18 cellular contexts compared by ENCODE assay signal in genomic region chr2:64679673-64680425, GRCh38. TPM values are rescaled to one million over a fixed set of nuclear protein-coding genes. Genes with fewer than 3 reads are reported as not detected.
DNase-seq lines count a peak whose midpoint lies in the region; ATAC-seq lines count a peak whose summit lies in the region.
"Had no signal": no experiment of that assay in that cellular context is flagged by ENCODE, and none has a peak within 500 bp of the region (broad histone marks: within the 10 kb centered on the region; RNA-seq: fewer than 3 reads in every experiment).

No MANE protein-coding gene starts in this region.

- H3K4me3 ChIP-seq in Karpas-422 (ENCODE audit: low read length): no peak overlapping the region
- H3K4me3 ChIP-seq: GM23338, PC-9, spleen, stomach had no signal

- intact Hi-C loops in activated CD4-positive, alpha-beta memory T cell treated with anti-CD3 and anti-CD28 coated beads for 36 hours (cut with micrococcal nuclease): no loop called here

- H3K4me1 ChIP-seq in Karpas-422 (ENCODE audit: low read length): peaks cover 73% of the 10 kb centered on the region

- no peak for ATAC-seq in activated naive CD8-positive, alpha-beta T cell treated with anti-CD3 and anti-CD28 coated beads, Interleukin-2, amount 10 ng/mL, durations not matched to agents 7 days and 5 days (ENCODE audit: low read depth)
- ATAC-seq in HG02938 (IDR thresholded peaks at IDR 0.05; ENCODE audit: unreplicated experiment): no peak
- ATAC-seq: activated T-cell treated with anti-CD3 and anti-CD28 coated beads, Interleukin-2, amount 50 U/mL, for 72 hours; GM23338 had no signal

- H3K9me3 Mint-ChIP-seq in activated naive CD8-positive, alpha-beta T cell treated with anti-CD3 and anti-CD28 coated beads, Interleukin-2, amount 10 ng/mL, durations not matched to agents 7 days and 5 days: peaks cover 1% of the 10 kb centered on the region
- H3K9me3 Mint-ChIP-seq in activated CD4-positive, alpha-beta memory T cell treated with anti-CD3 and anti-CD28 coated beads for 36 hours: no peaks in the 10 kb centered on the region
- H3K9me3 Mint-ChIP-seq: activated T-cell treated with anti-CD3 and anti-CD28 coated beads, Interleukin-2, amount 50 U/mL, for 72 hours; GM23338 had no signal

- H3K36me3 Mint-ChIP-seq in activated naive CD8-positive, alpha-beta T cell treated with anti-CD3 and anti-CD28 coated beads, Interleukin-2, amount 10 ng/mL, durations not matched to agents 7 days and 5 days: peaks cover 10% of the 10 kb centered on the region
- H3K36me3 Mint-ChIP-seq in activated CD4-positive, alpha-beta memory T cell treated with anti-CD3 and anti-CD28 coated beads for 36 hours: no peaks in the 10 kb centered on the region

- no peaks in the 10 kb centered on the region for H3K9me3 ChIP-seq in Karpas-422 (ENCODE audit: low read length)
- H3K9me3 ChIP-seq: spleen, stomach had no signal

- POLR2A ChIA-PET in activated naive CD8-positive, alpha-beta T cell treated with anti-CD3 and anti-CD28 coated beads, Interleukin-2, amount 10 ng/mL, durations not matched to agents 7 days and 5 days (lab: Charles Lee): interaction anchor here (0.7 to 1.9 kb wide), 4 partner anchors 24 to 89 kb away, joined by 3 to 7 read pairs (median 3); partner anchors contain the start of gene SERTAD2
- POLR2A ChIA-PET in activated CD4-positive, alpha-beta memory T cell treated with anti-CD3 and anti-CD28 coated beads for 36 hours (lab: Charles Lee): no interaction called here

- no peak overlapping the region for H2AFZ ChIP-seq in Karpas-422 (ENCODE audit: low read length)
- H2AFZ ChIP-seq: GM23338, PC-9 had no signal

- peak overlapping the region; percentile 67 for H3K27ac Mint-ChIP-seq in activated naive CD8-positive, alpha-beta T cell treated with anti-CD3 and anti-CD28 coated beads, Interleukin-2, amount 10 ng/mL, durations not matched to agents 7 days and 5 days
- no peak overlapping the region for H3K27ac Mint-ChIP-seq in activated CD4-positive, alpha-beta memory T cell treated with anti-CD3 and anti-CD28 coated beads for 36 hours
- H3K27ac Mint-ChIP-seq: activated T-cell treated with anti-CD3 and anti-CD28 coated beads, Interleukin-2, amount 50 U/mL, for 72 hours; GM23338 had no signal

- H3K4me1 Mint-ChIP-seq in activated naive CD8-positive, alpha-beta T cell treated with anti-CD3 and anti-CD28 coated beads, Interleukin-2, amount 10 ng/mL, durations not matched to agents 7 days and 5 days: peaks cover 31% of the 10 kb centered on the region
- H3K4me1 Mint-ChIP-seq in activated CD4-positive, alpha-beta memory T cell treated with anti-CD3 and anti-CD28 coated beads for 36 hours (ENCODE audit: low read depth): peaks cover 27% of the 10 kb centered on the region

- CTCF ChIA-PET in activated CD4-positive, alpha-beta memory T cell treated with anti-CD3 and anti-CD28 coated beads for 36 hours (lab: Charles Lee): interaction anchor here (1.0 kb wide), 1 partner anchor 33 kb away, joined by 3 read pairs; no protein-coding TSS in a partner anchor

- H3K79me2 ChIP-seq in Karpas-422 (ENCODE audit: low read length): peaks cover 81% of the 10 kb centered on the region

- H3K4me2 ChIP-seq in Karpas-422 (ENCODE audit: low read depth, low read length, poor library complexity, severe bottlenecking): peak overlapping the region; percentile 12
- H3K4me2 ChIP-seq: GM23338, PC-9 had no signal

- DNase-seq in Karpas-422 (no peak), NCI-H446 (lab: John Stamatoyannopoulos, UW) (peak; percentile 2 to 16), pons (ENCODE audit: low spot score) (peak; percentile 11), NCI-H2029 treated with DMSO at 0.1 percent for 48 hours (lab: John Stamatoyannopoulos, UW) (no peak)
- DNase-seq in activated naive CD8-positive, alpha-beta T cell treated with anti-CD3 and anti-CD28 coated beads, Interleukin-2, amount 10 ng/mL, durations not matched to agents 7 days and 5 days: no peak
- DNase-seq in activated CD4-positive, alpha-beta memory T cell treated with anti-CD3 and anti-CD28 coated beads for 36 hours: no peak
- DNase-seq: activated CD4-positive, CD25-positive, alpha-beta regulatory T cell; activated T-cell treated with anti-CD3 and anti-CD28 coated beads, Interleukin-2, amount 50 U/mL, for 72 hours; C1 segment of cervical spinal cord; cortex of kidney; DMS79 treated with DMSO at 0.1 percent for 48 hours; erythroblast; NCI-H510A treated with DMSO at 0.1 percent for 48 hours; PC-9; spleen; stomach had no signal

- no peaks in the 10 kb centered on the region for H3K9me2 ChIP-seq in Karpas-422 (replicated peaks; ENCODE audit: insufficient read depth, low read length)

- H3K27me3 ChIP-seq in Karpas-422 (ENCODE audit: low read length): no peaks in the 10 kb centered on the region
- H3K27me3 ChIP-seq: spleen, stomach had no signal

- H3K36me3 ChIP-seq in Karpas-422 (ENCODE audit: insufficient read depth, low read length): no peaks in the 10 kb centered on the region
- H3K36me3 ChIP-seq: spleen, stomach had no signal

- H3K27ac ChIP-seq in Karpas-422 (ENCODE audit: low read length): peak overlapping the region; percentile 54
- H3K27ac ChIP-seq: PC-9, stomach had no signal

- H4K20me1 ChIP-seq in Karpas-422 (ENCODE audit: insufficient read depth, low read depth, low read length): no peaks in the 10 kb centered on the region

- peak overlapping the region; percentile 41 for H3K4me3 Mint-ChIP-seq in activated naive CD8-positive, alpha-beta T cell treated with anti-CD3 and anti-CD28 coated beads, Interleukin-2, amount 10 ng/mL, durations not matched to agents 7 days and 5 days
- no peak overlapping the region for H3K4me3 Mint-ChIP-seq in activated CD4-positive, alpha-beta memory T cell treated with anti-CD3 and anti-CD28 coated beads for 36 hours
- H3K4me3 Mint-ChIP-seq: GM23338 had no signal

- H3K27me3 Mint-ChIP-seq in activated naive CD8-positive, alpha-beta T cell treated with anti-CD3 and anti-CD28 coated beads, Interleukin-2, amount 10 ng/mL, durations not matched to agents 7 days and 5 days: no peaks in the 10 kb centered on the region
- no peaks in the 10 kb centered on the region for H3K27me3 Mint-ChIP-seq in activated CD4-positive, alpha-beta memory T cell treated with anti-CD3 and anti-CD28 coated beads for 36 hours

- no peak overlapping the region for H3K9ac ChIP-seq in Karpas-422 (ENCODE audit: low read length)

RNA-seq across cellular contexts. Expression of gene SERTAD2, which starts 26.1 kb away (rescaled TPM):
- 27.2 and 73.8 TPM in 2 replicates for total RNA-seq in Karpas-422 (2014; rRNA removed; shearing (Covaris generic); ENCODE audit: low replicate concordance)
- total RNA-seq in activated naive CD8-positive, alpha-beta T cell treated with anti-CD3 and anti-CD28 coated beads, Interleukin-2, amount 10 ng/mL, durations not matched to agents 7 days and 5 days: 10 to 100 TPM; 27.0 to 27.7 TPM
- total RNA-seq in activated CD4-positive, alpha-beta memory T cell treated with anti-CD3 and anti-CD28 coated beads for 36 hours: 10 to 100 TPM; 11.3 to 11.4 TPM

Comparison
In these comparisons a context has a peak if more than half of its experiments do, and no peak if none do; other contexts are left out.
1. DNase-seq: peak in NCI-H446 (2 of 2) and pons (single experiment); none in Karpas-422 (single experiment), activated naive CD8-positive, alpha-beta T cell treated with anti-CD3 and anti-CD28 coated beads, Interleukin-2, amount 10 ng/mL, durations not matched to agents 7 days and 5 days (single experiment), activated CD4-positive, alpha-beta memory T cell treated with anti-CD3 and anti-CD28 coated beads for 36 hours (single experiment) and NCI-H2029 treated with DMSO at 0.1 percent for 48 hours (single experiment).